In the genomic region with DNA sequence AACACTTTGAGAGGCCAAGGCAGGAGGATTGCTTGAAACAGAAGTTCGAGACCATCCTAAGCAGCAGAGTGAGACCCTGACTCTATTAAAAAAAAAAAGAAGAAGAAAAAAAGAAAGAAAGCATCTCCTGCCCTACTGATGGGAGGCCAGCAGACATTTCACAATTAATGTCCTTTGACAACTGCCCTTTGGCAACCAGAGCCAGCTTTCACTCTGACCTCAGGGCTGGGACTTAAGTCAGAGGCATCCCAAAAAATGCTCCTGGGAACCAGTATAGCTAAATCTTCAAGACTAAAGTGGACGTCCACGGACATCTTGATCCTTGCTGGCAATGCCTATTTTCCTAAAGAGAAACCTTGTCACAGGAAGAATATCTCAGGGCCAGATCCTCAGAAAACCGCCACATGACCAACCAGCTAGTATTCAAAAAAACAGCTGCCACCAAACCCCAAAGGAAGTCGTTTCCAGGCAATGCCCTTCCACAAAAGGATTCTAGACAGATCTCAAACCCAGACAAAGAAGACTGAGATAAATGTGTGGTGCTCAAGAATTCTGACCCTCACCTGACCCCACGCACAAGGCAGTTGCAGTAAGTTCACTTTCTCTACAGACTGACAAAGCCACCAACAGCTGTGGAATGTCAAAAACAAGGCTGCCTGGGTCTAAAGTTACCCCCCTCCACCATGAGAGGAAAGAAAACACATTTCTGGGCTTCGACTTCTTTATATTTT, we compare ENCODE assay signal across 24 cellular contexts. TPM values are rescaled to one million over a fixed set of nuclear protein-coding genes. Genes with fewer than 3 reads are reported as not detected.
DNase-seq lines count a peak whose midpoint lies in the region; TF ChIP-seq lines count a peak whose summit lies in the region.
"Had no signal": no experiment of that assay in that cellular context is flagged by ENCODE, and none has a peak within 500 bp of the region (broad histone marks: within the 10 kb centered on the region; RNA-seq: fewer than 3 reads in every experiment).

No MANE protein-coding gene starts in this region.

- no peak for TF ChIP-seq CTCF in esophagus muscularis mucosa (IDR thresholded peaks at IDR 0.05)
- no peak for TF ChIP-seq CTCF in neural crest cell (conservative IDR thresholded peaks at IDR 0.05)

- H3K36me3 ChIP-seq in esophagus muscularis mucosa (no peaks in the 10 kb centered on the region), MG63 (no peaks in the 10 kb centered on the region)

- H3K27ac ChIP-seq in esophagus muscularis mucosa (replicated peaks in 1 of 4): no peak overlapping the region
- H3K27ac ChIP-seq: SK-N-MC had no signal

- peaks cover 3% of the 10 kb centered on the region for H3K36me3 Mint-ChIP-seq in neural crest cell (ENCODE audit: low read depth)
- H3K36me3 Mint-ChIP-seq: WTC11 had no signal

- H3K27me3 ChIP-seq in esophagus muscularis mucosa (peaks cover 0 to 18% (median 0%) of the 10 kb centered on the region in 4 donors), MG63 (no peaks in the 10 kb centered on the region)

- no peak for TF ChIP-seq POLR2A in esophagus muscularis mucosa (IDR thresholded peaks at IDR 0.05; ENCODE audit: low read depth)

- no peaks in the 10 kb centered on the region for H3K9me3 Mint-ChIP-seq in neural crest cell
- H3K9me3 Mint-ChIP-seq: T-helper 2 cell treated with Interferon-gamma antibody and Interleukin-4, amounts not matched to agents 5 μg/mL and 100 μg/mL, for 36 hours; WTC11 had no signal

- H3K4me3 ChIP-seq in esophagus muscularis mucosa: no peak overlapping the region
- H3K4me3 ChIP-seq in MG63: no peak overlapping the region
- H3K4me3 ChIP-seq: mucosa of descending colon, SK-N-MC had no signal

- WGBS in esophagus muscularis mucosa: 51% methylated on average over 7 of the region's 7 CpGs

- peaks cover 4% of the 10 kb centered on the region for H3K27me3 Mint-ChIP-seq in neural crest cell (ENCODE audit: low read depth)
- H3K27me3 Mint-ChIP-seq: activated CD4-positive, alpha-beta memory T cell treated with anti-CD3 and anti-CD28 coated beads, Interleukin-2, amount 10 ng/mL, durations not matched to agents 7 days and 5 days; central memory CD8-positive, alpha-beta T cell had no signal

- H3K27ac Mint-ChIP-seq in neural crest cell (ENCODE audit: unreplicated experiment): peak overlapping the region; percentile 54
- H3K27ac Mint-ChIP-seq: activated CD4-positive, alpha-beta memory T cell treated with anti-CD3 and anti-CD28 coated beads, Interleukin-2, amount 10 ng/mL, durations not matched to agents 7 days and 5 days; T-helper 2 cell treated with Interferon-gamma antibody and Interleukin-4, amounts not matched to agents 5 μg/mL and 100 μg/mL, for 36 hours had no signal

- H3K4me1 ChIP-seq in esophagus muscularis mucosa: peaks cover 0 to 26% (median 11%) of the 10 kb centered on the region in 4 donors

- H3K4me1 Mint-ChIP-seq in neural crest cell: peaks cover 55% of the 10 kb centered on the region
- H3K4me1 Mint-ChIP-seq: activated CD4-positive, alpha-beta memory T cell treated with anti-CD3 and anti-CD28 coated beads, Interleukin-2, amount 10 ng/mL, durations not matched to agents 7 days and 5 days; central memory CD8-positive, alpha-beta T cell had no signal

- H3K4me3 Mint-ChIP-seq in neural crest cell: peak overlapping the region; percentile 7
- H3K4me3 Mint-ChIP-seq: activated CD4-positive, alpha-beta memory T cell treated with anti-CD3 and anti-CD28 coated beads, Interleukin-2, amount 10 ng/mL, durations not matched to agents 7 days and 5 days; central memory CD8-positive, alpha-beta T cell; T-helper 2 cell treated with Interferon-gamma antibody and Interleukin-4, amounts not matched to agents 5 μg/mL and 100 μg/mL, for 36 hours; WTC11 had no signal

- no peak for TF ChIP-seq EP300 in esophagus muscularis mucosa (IDR thresholded peaks at IDR 0.05)

- intact Hi-C loops in esophagus muscularis mucosa (cut with DNase I): no loop called here

- DNase-seq in A172 (ENCODE audit: low spot score): peak; percentile 7
- peak; percentile 87 for DNase-seq in LHCN-M2 (ENCODE audit: low read depth)
- peak; percentile 78 for DNase-seq in esophagus muscularis mucosa (ENCODE audit: extremely low spot score)
- DNase-seq in neural crest cell (ENCODE audit: low read depth, low spot score): peak; percentile 9
- DNase-seq in AML-193 (lab: John Stamatoyannopoulos, UW): no peak
- no peak for DNase-seq in COLO829 (ENCODE audit: low spot score)
- DNase-seq in NOMO-1 treated with dmso at 0.1 percent for 144 hours (lab: John Stamatoyannopoulos, UW; ENCODE audit: unreplicated experiment): no peak
- no peak for DNase-seq in MG63
- DNase-seq: activated CD4-positive, alpha-beta memory T cell treated with anti-CD3 and anti-CD28 coated beads, Interleukin-2, amount 10 ng/mL, durations not matched to agents 7 days and 5 days; activated naive CD4-positive, alpha-beta T cell; amniotic stem cell; DMS153; effector CD4-positive, alpha-beta T cell; GDM1; left cardiac atrium; mucosa of descending colon; NCI-H187 treated with DMSO at 0.1 percent for 48 hours; NCI-H345; nucleus accumbens; right cardiac atrium had no signal

- H3K9me3 ChIP-seq in esophagus muscularis mucosa: no peaks in the 10 kb centered on the region
- H3K9me3 ChIP-seq in MG63: no peaks in the 10 kb centered on the region
- H3K9me3 ChIP-seq: mucosa of descending colon had no signal

RNA-seq across cellular contexts. Expression of gene GFRA1, which starts 18.4 kb away (rescaled TPM):
- 21.3 and 38.0 TPM in 2 replicates for total RNA-seq in A172 (2014; rRNA removed; shearing (Covaris generic))
- total RNA-seq in LHCN-M2 (2014; rRNA removed): 2.1 and 3.2 TPM in 2 replicates
- 15.8 TPM for polyA plus RNA-seq in LHCN-M2 (2012)
- total RNA-seq in esophagus muscularis mucosa: 10 to 100 TPM; 44.0 to 73.4 (median 64.5) TPM
- 72.4 and 72.8 TPM in 2 replicates for total RNA-seq in neural crest cell
- 27.6 and 47.6 TPM in 2 replicates for total RNA-seq in MG63 (2014; rRNA removed; shearing (Covaris generic); ENCODE audit: low replicate concordance)
- total RNA-seq: activated CD4-positive, alpha-beta memory T cell treated with anti-CD3 and anti-CD28 coated beads, Interleukin-2, amount 10 ng/mL, durations not matched to agents 7 days and 5 days had no signal

Comparison
In these comparisons a context has a peak if more than half of its experiments do, and no peak if none do; other contexts are left out.
1. DNase-seq: peak in A172 (single experiment), LHCN-M2 (single experiment), esophagus muscularis mucosa (single experiment) and neural crest cell (single experiment); none in AML-193 (0 of 2), COLO829 (single experiment), NOMO-1 treated with dmso at 0.1 percent for 144 hours (single experiment) and MG63 (single experiment).